Comparison of ENCODE assay signal across 23 cellular contexts in genomic region chr16:27718136-27718766, GRCh38.
DNase-seq lines count a peak whose midpoint lies in the region; ATAC-seq and TF ChIP-seq lines count a peak whose summit lies in the region.
"Had no signal": no experiment of that assay in that cellular context is flagged by ENCODE, and none has a peak within 500 bp of the region (broad histone marks: within the 10 kb centered on the region; RNA-seq: fewer than 3 reads in every experiment).

No MANE protein-coding gene starts in this region.

- POLR2A ChIA-PET in WTC11 (lab: Charles Lee) = no interaction called here

- H4K20me1 ChIP-seq in BLaER1 treated with 17β-estradiol and CSF1 and Interleukin-3, amounts not matched to agents 10 nM and 100 nM = no peaks in the 10 kb centered on the region

- peak overlapping the region in 4 of 11 experiments; percentile 14 to 44 (median 30); a peak in 6 of 22 replicates for H3K27ac ChIP-seq in BLaER1 treated with 17β-estradiol and CSF1 and Interleukin-3, amounts not matched to agents 10 nM and 100 nM
- H3K27ac ChIP-seq: gastrocnemius medialis had no signal

- no peak for TF ChIP-seq CTCF in WTC11 (IDR thresholded peaks at IDR 0.05)

- no peaks in the 10 kb centered on the region for H3K27me3 Mint-ChIP-seq in WTC11 (ENCODE audit: low read depth)
- no peaks in the 10 kb centered on the region for H3K27me3 Mint-ChIP-seq in activated T-helper 1 cell treated with anti-CD3 and anti-CD28 coated beads, Interleukin-12 subunit alpha, Interleukin-12 subunit beta, Interleukin-2, Interleukin-4 antibody, amounts not matched to agents 30 ng/mL and 10 ng/mL and 1 ng/mL, durations not matched to agents 14 hours and 24 hours and 36 hours (ENCODE audit: insufficient read depth)
- H3K27me3 Mint-ChIP-seq: activated CD4-positive, alpha-beta T cell treated with anti-CD3 and anti-CD28 coated beads for 36 hours; activated naive CD4-positive, alpha-beta T cell treated with anti-CD3 and anti-CD28 coated beads, Interleukin-2, amount 50 U/mL, for 24 hours; stimulated activated naive B cell treated with anti-CD40 and anti-IgM and Interleukin-4, amounts not matched to agents 10 μg/mL and 1 μg/mL and 100 μg/mL, for 72 hours had no signal

- CTCF ChIA-PET in WTC11 (lab: Charles Lee) = interaction anchor here (1.1 to 1.5 kb wide), 3 partner anchors 20 to 79 kb away, joined by 3 to 5 read pairs (median 4); no protein-coding TSS in a partner anchor

- peak overlapping the region in 4 of 11 experiments; percentile 1 to 41 (median 24); a peak in 4 of 22 replicates for H3K9ac ChIP-seq in BLaER1 treated with 17β-estradiol and CSF1 and Interleukin-3, amounts not matched to agents 10 nM and 100 nM

- H3K36me3 Mint-ChIP-seq in WTC11 = no peaks in the 10 kb centered on the region
- no peaks in the 10 kb centered on the region for H3K36me3 Mint-ChIP-seq in activated T-helper 1 cell treated with anti-CD3 and anti-CD28 coated beads, Interleukin-12 subunit alpha, Interleukin-12 subunit beta, Interleukin-2, Interleukin-4 antibody, amounts not matched to agents 30 ng/mL and 10 ng/mL and 1 ng/mL, durations not matched to agents 14 hours and 24 hours and 36 hours (ENCODE audit: low read depth)

- H3K27me3 ChIP-seq in BLaER1 treated with 17β-estradiol and CSF1 and Interleukin-3, amounts not matched to agents 10 nM and 100 nM = no peaks in the 10 kb centered on the region
- H3K27me3 ChIP-seq: gastrocnemius medialis had no signal

- no peak for ATAC-seq in WTC11
- ATAC-seq in GM19397 (IDR thresholded peaks at IDR 0.05; ENCODE audit: unreplicated experiment) = no peak
- ATAC-seq: activated CD4-positive, alpha-beta T cell treated with anti-CD3 and anti-CD28 coated beads for 36 hours; gastrocnemius medialis; GM12878; stimulated activated naive B cell treated with anti-CD40 and anti-IgM and Interleukin-4, amounts not matched to agents 10 μg/mL and 1 μg/mL and 100 μg/mL, for 72 hours had no signal

- peaks cover 0 to 5% (median 0%) of the 10 kb centered on the region in 11 experiments; a peak in 2 of 22 replicates for H3K9me3 ChIP-seq in BLaER1 treated with 17β-estradiol and CSF1 and Interleukin-3, amounts not matched to agents 10 nM and 100 nM (replicated peaks in 1 of 11)
- H3K9me3 ChIP-seq: Caco-2, gastrocnemius medialis had no signal

- peaks cover 18 to 55% (median 52%) of the 10 kb centered on the region in 10 experiments for H3K4me1 ChIP-seq in BLaER1 treated with 17β-estradiol and CSF1 and Interleukin-3, amounts not matched to agents 10 nM and 100 nM
- H3K4me1 ChIP-seq: Caco-2, gastrocnemius medialis had no signal

- H3K27ac Mint-ChIP-seq in WTC11 = peak overlapping the region; percentile 50; the same call in 1 of the 2 replicates
- H3K27ac Mint-ChIP-seq in activated T-helper 1 cell treated with anti-CD3 and anti-CD28 coated beads, Interleukin-12 subunit alpha, Interleukin-12 subunit beta, Interleukin-2, Interleukin-4 antibody, amounts not matched to agents 30 ng/mL and 10 ng/mL and 1 ng/mL, durations not matched to agents 14 hours and 24 hours and 36 hours = no peak overlapping the region
- H3K27ac Mint-ChIP-seq: activated CD4-positive, alpha-beta T cell treated with anti-CD3 and anti-CD28 coated beads for 36 hours; activated naive CD4-positive, alpha-beta T cell treated with anti-CD3 and anti-CD28 coated beads, Interleukin-2, amount 50 U/mL, for 24 hours; stimulated activated naive B cell treated with anti-CD40 and anti-IgM and Interleukin-4, amounts not matched to agents 10 μg/mL and 1 μg/mL and 100 μg/mL, for 72 hours; T-helper 2 cell treated with Interferon-gamma antibody and Interleukin-4, amounts not matched to agents 5 μg/mL and 100 μg/mL, for 36 hours had no signal

- peaks cover 0 to 21% (median 0%) of the 10 kb centered on the region in 11 experiments; a peak in 6 of 22 replicates for H3K36me3 ChIP-seq in BLaER1 treated with 17β-estradiol and CSF1 and Interleukin-3, amounts not matched to agents 10 nM and 100 nM
- H3K36me3 ChIP-seq: gastrocnemius medialis had no signal

- H3K4me3 ChIP-seq in BLaER1 treated with 17β-estradiol and CSF1 and Interleukin-3, amounts not matched to agents 10 nM and 100 nM = no peak overlapping the region
- H3K4me3 ChIP-seq: gastrocnemius medialis, GM12878, smooth muscle cell had no signal

- no peak for DNase-seq in WTC11 (ENCODE audit: low spot score)
- DNase-seq in head of caudate nucleus = peak in 36 of 42 donors; percentile 28 to 85 (median 56)
- DNase-seq in posterior cingulate gyrus = peak in 7 of 10 donors; percentile 32 to 92 (median 61)
- no peak for DNase-seq in T-helper 1 cell
- DNase-seq in NCI-H187 (lab: John Stamatoyannopoulos, UW) = no peak
- DNase-seq in activated T-helper 1 cell treated with anti-CD3 and anti-CD28 coated beads, Interleukin-12 subunit alpha, Interleukin-12 subunit beta, Interleukin-2, Interleukin-4 antibody, amounts not matched to agents 30 ng/mL and 10 ng/mL and 1 ng/mL, durations not matched to agents 14 hours and 24 hours and 36 hours (ENCODE audit: low spot score) = no peak
- DNase-seq: activated CD4-positive, alpha-beta T cell treated with anti-CD3 and anti-CD28 coated beads for 36 hours; activated CD8-positive, alpha-beta memory T cell treated with anti-CD3 and anti-CD28 coated beads, Interleukin-2, amount 50 U/mL, for 4 hours; Caco-2; cerebellar nuclear complex; gastrocnemius medialis; immature natural killer cell; KG1; mesendoderm; NCI-H1092 treated with DMSO at 0.1 percent for 48 hours; Right ventricle myocardium superior; stimulated activated naive B cell treated with anti-CD40 and anti-IgM and Interleukin-4, amounts not matched to agents 10 μg/mL and 1 μg/mL and 100 μg/mL, for 72 hours had no signal

- H3K4me3 Mint-ChIP-seq in WTC11 = no peak overlapping the region
- H3K4me3 Mint-ChIP-seq in activated T-helper 1 cell treated with anti-CD3 and anti-CD28 coated beads, Interleukin-12 subunit alpha, Interleukin-12 subunit beta, Interleukin-2, Interleukin-4 antibody, amounts not matched to agents 30 ng/mL and 10 ng/mL and 1 ng/mL, durations not matched to agents 14 hours and 24 hours and 36 hours = no peak overlapping the region
- H3K4me3 Mint-ChIP-seq: activated CD4-positive, alpha-beta T cell treated with anti-CD3 and anti-CD28 coated beads for 36 hours; activated naive CD4-positive, alpha-beta T cell treated with anti-CD3 and anti-CD28 coated beads, Interleukin-2, amount 50 U/mL, for 24 hours; immature natural killer cell; stimulated activated naive B cell treated with anti-CD40 and anti-IgM and Interleukin-4, amounts not matched to agents 10 μg/mL and 1 μg/mL and 100 μg/mL, for 72 hours; T-helper 2 cell treated with Interferon-gamma antibody and Interleukin-4, amounts not matched to agents 5 μg/mL and 100 μg/mL, for 36 hours had no signal

- no peaks in the 10 kb centered on the region; the same call in 1 of the 2 replicates for H3K9me3 Mint-ChIP-seq in WTC11
- no peaks in the 10 kb centered on the region for H3K9me3 Mint-ChIP-seq in activated T-helper 1 cell treated with anti-CD3 and anti-CD28 coated beads, Interleukin-12 subunit alpha, Interleukin-12 subunit beta, Interleukin-2, Interleukin-4 antibody, amounts not matched to agents 30 ng/mL and 10 ng/mL and 1 ng/mL, durations not matched to agents 14 hours and 24 hours and 36 hours
- H3K9me3 Mint-ChIP-seq: activated naive CD4-positive, alpha-beta T cell treated with anti-CD3 and anti-CD28 coated beads, Interleukin-2, amount 50 U/mL, for 24 hours; immature natural killer cell; T-helper 2 cell treated with Interferon-gamma antibody and Interleukin-4, amounts not matched to agents 5 μg/mL and 100 μg/mL, for 36 hours had no signal

- intact Hi-C loops in head of caudate nucleus (cut with DNase I) = no loop called here
- intact Hi-C loops in posterior cingulate gyrus (cut with DNase I) = no loop called here
- intact Hi-C loops in activated T-helper 1 cell treated with anti-CD3 and anti-CD28 coated beads, Interleukin-12 subunit alpha, Interleukin-12 subunit beta, Interleukin-2, Interleukin-4 antibody, amounts not matched to agents 30 ng/mL and 10 ng/mL and 1 ng/mL, durations not matched to agents 14 hours and 24 hours and 36 hours (cut with micrococcal nuclease) = no loop called here

- peaks cover 23% of the 10 kb centered on the region for H3K4me1 Mint-ChIP-seq in WTC11
- H3K4me1 Mint-ChIP-seq in activated T-helper 1 cell treated with anti-CD3 and anti-CD28 coated beads, Interleukin-12 subunit alpha, Interleukin-12 subunit beta, Interleukin-2, Interleukin-4 antibody, amounts not matched to agents 30 ng/mL and 10 ng/mL and 1 ng/mL, durations not matched to agents 14 hours and 24 hours and 36 hours (ENCODE audit: low read depth) = no peaks in the 10 kb centered on the region
- H3K4me1 Mint-ChIP-seq: activated CD4-positive, alpha-beta T cell treated with anti-CD3 and anti-CD28 coated beads for 36 hours; activated naive CD4-positive, alpha-beta T cell treated with anti-CD3 and anti-CD28 coated beads, Interleukin-2, amount 50 U/mL, for 24 hours; stimulated activated naive B cell treated with anti-CD40 and anti-IgM and Interleukin-4, amounts not matched to agents 10 μg/mL and 1 μg/mL and 100 μg/mL, for 72 hours had no signal

- peak overlapping the region; percentile 6 to 79 (median 75); a peak in 21 of 22 replicates for H3K4me2 ChIP-seq in BLaER1 treated with 17β-estradiol and CSF1 and Interleukin-3, amounts not matched to agents 10 nM and 100 nM
- H3K4me2 ChIP-seq: smooth muscle cell had no signal

TF ChIP-seq in WTC11, 78 proteins besides CTCF, POLR2A, EP300 and RAD21 (continues in another document):
- TF ChIP-seq TEAD4 (CRISPR knock-in tag; IDR thresholded peaks at IDR 0.05) = no peak
- no peak for TF ChIP-seq ERG (CRISPR knock-in tag; IDR thresholded peaks at IDR 0.05)
- no peak for TF ChIP-seq OVOL2 (CRISPR knock-in tag; IDR thresholded peaks at IDR 0.05; ENCODE audit: borderline replicate concordance)
- no peak for TF ChIP-seq ELF4 (CRISPR knock-in tag; IDR thresholded peaks at IDR 0.05; ENCODE audit: low read depth)

Comparison
In these comparisons a context has a peak if more than half of its experiments do, and no peak if none do; other contexts are left out.
1. DNase-seq: peak in head of caudate nucleus (36 of 42) and posterior cingulate gyrus (7 of 10); none in WTC11 (single experiment), T-helper 1 cell (0 of 5), NCI-H187 (0 of 2) and activated T-helper 1 cell treated with anti-CD3 and anti-CD28 coated beads, Interleukin-12 subunit alpha, Interleukin-12 subunit beta, Interleukin-2, Interleukin-4 antibody, amounts not matched to agents 30 ng/mL and 10 ng/mL and 1 ng/mL, durations not matched to agents 14 hours and 24 hours and 36 hours (single experiment).